In genomic region chr10:113880236-113880635, GRCh38 we compare ENCODE assay signal across 1 cellular context.
TF ChIP-seq lines count a peak whose summit lies in the region.

No MANE protein-coding gene starts in this region.

TF ChIP-seq in SK-N-SH treated with all-trans-retinoic acid at 6 μM for 48 hours, 23 proteins besides CTCF, POLR2A, EP300 and RAD21 (continued from another document):
- TF ChIP-seq CREB5 (CRISPR knock-in tag; IDR thresholded peaks at IDR 0.05; ENCODE audit: low read depth) (no peak), ZC3H10 (CRISPR knock-in tag; IDR thresholded peaks at IDR 0.05) (no peak), ESRRG (CRISPR knock-in tag; IDR thresholded peaks at IDR 0.05) (no peak), ZNF70 (CRISPR knock-in tag; IDR thresholded peaks at IDR 0.05) (no peak), BACH2 (CRISPR knock-in tag; IDR thresholded peaks at IDR 0.05; ENCODE audit: borderline replicate concordance) (no peak), TSHZ2 (CRISPR knock-in tag; IDR thresholded peaks at IDR 0.05) (no peak), GLIS3 (CRISPR knock-in tag; IDR thresholded peaks at IDR 0.05) (no peak), PPARA (CRISPR knock-in tag; IDR thresholded peaks at IDR 0.05; ENCODE audit: borderline replicate concordance) (no peak), TCF4 (CRISPR knock-in tag; IDR thresholded peaks at IDR 0.05; ENCODE audit: borderline replicate concordance) (no peak)
